ENCODE assay signal across 8 cellular contexts in genomic region chr13:83440465-83440864, GRCh38.
"Had no signal": no experiment of that assay in that cellular context is flagged by ENCODE, and none has a peak within 500 bp of the region (broad histone marks: within the 10 kb centered on the region; RNA-seq: fewer than 3 reads in every experiment).

No MANE protein-coding gene starts in this region.

- ATAC-seq: GM12878 had no signal

- FAIRE-seq: G401.6, GM12878, GM12891, GM12892, GM18507, GM19239 had no signal

- DNase-seq: GDM1, GF-D8 had no signal

- H3K4me3 ChIP-seq: GM12878 had no signal
